ENCODE assay signal across 8 cellular contexts in genomic region chr5:12023614-12024241, GRCh38.
DNase-seq lines count a peak whose midpoint lies in the region; ATAC-seq and TF ChIP-seq lines count a peak whose summit lies in the region.

No MANE protein-coding gene starts in this region.

- no peak overlapping the region for H2AFZ ChIP-seq in OCI-LY3 (ENCODE audit: low read depth, low read length)

- no peak for TF ChIP-seq POLR2A in erythroblast (IDR thresholded peaks at IDR 0.05; ENCODE audit: low read length)

- H3K4me3 ChIP-seq in HL-60 (replicated peaks; ENCODE audit: insufficient read depth, low read length) (no peak overlapping the region), OCI-LY3 (ENCODE audit: low read length) (no peak overlapping the region)

- H3K27me3 ChIP-seq in HL-60 (ENCODE audit: insufficient read depth, poor library complexity, severe bottlenecking) = no peaks in the 10 kb centered on the region
- H3K27me3 ChIP-seq in OCI-LY3 (ENCODE audit: low read depth, low read length) = no peaks in the 10 kb centered on the region

- no peak for ATAC-seq in GM21423 (IDR thresholded peaks at IDR 0.05; ENCODE audit: unreplicated experiment)

- TF ChIP-seq CTCF in HL-60 (IDR thresholded peaks at IDR 0.05; ENCODE audit: insufficient read depth, low read length) = peak; percentile 19
- peak; percentile 71 for TF ChIP-seq CTCF in OCI-LY3 (IDR thresholded peaks at IDR 0.05; ENCODE audit: low read depth, low read length)

- no peak overlapping the region for H3K27ac ChIP-seq in HL-60 (replicated peaks)
- no peak overlapping the region for H3K27ac ChIP-seq in OCI-LY3 (ENCODE audit: low read length)

- peak; percentile 56 for DNase-seq in SIG-M5 treated with dmso at 0.1 percent for 504 hours (lab: John Stamatoyannopoulos, UW; ENCODE audit: unreplicated experiment)
- no peak for DNase-seq in SIG-M5 (lab: John Stamatoyannopoulos, UW)
- peak in 1 of 2 experiments; percentile 6 for DNase-seq in HL-60 (ENCODE audit: low read depth in 1 of 2, low spot score in 1 of 2)
- DNase-seq in erythroblast (lab: John Stamatoyannopoulos, UW) = peak; percentile 13 to 45
- DNase-seq in putamen (ENCODE audit: low spot score) = peak; percentile 36
- DNase-seq in stimulated activated CD4-positive, alpha-beta T cell treated with anti-CD3 and anti-CD28 coated beads, Interleukin-4, amount 100 ng/mL, for 1 hour = no peak

- no peak overlapping the region for H3K4me2 ChIP-seq in OCI-LY3 (ENCODE audit: low read length)

- H3K9ac ChIP-seq in OCI-LY3 (ENCODE audit: low read length) = no peak overlapping the region

- no peaks in the 10 kb centered on the region for H3K36me3 ChIP-seq in OCI-LY3 (replicated peaks; ENCODE audit: low read depth, low read length)

- H3K79me2 ChIP-seq in OCI-LY3 (ENCODE audit: low read length) = no peaks in the 10 kb centered on the region

- no peaks in the 10 kb centered on the region for H3K4me1 ChIP-seq in OCI-LY3 (ENCODE audit: low read length)

- no peaks in the 10 kb centered on the region for H3K9me3 ChIP-seq in OCI-LY3 (ENCODE audit: insufficient read depth, low read length)

- H4K20me1 ChIP-seq in OCI-LY3 (ENCODE audit: insufficient read depth, low read length) = no peaks in the 10 kb centered on the region

Comparison
In these comparisons a context has a peak if more than half of its experiments do, and no peak if none do; other contexts are left out.
1. DNase-seq: peak in SIG-M5 treated with dmso at 0.1 percent for 504 hours (single experiment), erythroblast (2 of 2) and putamen (single experiment); none in SIG-M5 (single experiment) and stimulated activated CD4-positive, alpha-beta T cell treated with anti-CD3 and anti-CD28 coated beads, Interleukin-4, amount 100 ng/mL, for 1 hour (single experiment).